Comparison of ENCODE assay signal across 8 cellular contexts in genomic region chr6:20533746-20534294, GRCh38. TPM values are rescaled to one million over a fixed set of nuclear protein-coding genes. Genes with fewer than 3 reads are reported as not detected.
DNase-seq lines count a peak whose midpoint lies in the region; ATAC-seq and TF ChIP-seq lines count a peak whose summit lies in the region.

No MANE protein-coding gene starts in this region.

- intact Hi-C loops in tibial artery (cut with DNase I; ENCODE audit: low total_unique reads): loop anchor here (10.0 kb wide), 1 partner anchor 319 kb away; the partner anchor contains the start of gene MBOAT1

- peak overlapping the region; percentile 96 for H3K27ac Mint-ChIP-seq in T-helper 17 cell

- H2AFZ ChIP-seq in GM23248: peak overlapping the region; percentile 97

- peaks cover under 1% of the 10 kb centered on the region for H3K36me3 Mint-ChIP-seq in T-helper 17 cell (ENCODE audit: low read depth)

- peak overlapping the region; percentile 95 for H3K4me3 Mint-ChIP-seq in T-helper 17 cell

- H3K4me1 ChIP-seq in GM23248 (ENCODE audit: insufficient read depth) (peaks cover 5% of the 10 kb centered on the region; the same call in 1 of the 2 replicates), iPS-15b (ENCODE audit: control insufficient read depth, insufficient read depth, low read length) (no peaks in the 10 kb centered on the region), tibial artery (peaks cover 0 to 24% (median 19%) of the 10 kb centered on the region in 4 donors)

- peak overlapping the region; percentile 75 for H3K27ac ChIP-seq in GM23248
- peak overlapping the region; percentile 85 to 86 for H3K27ac ChIP-seq in tibial artery

- DNase-seq in AG10803 (ENCODE audit: low read depth) (no peak), GM23248 (no peak), T-helper 17 cell (no peak), tibial artery (no peak), cortex of kidney (lab: John Stamatoyannopoulos, UW) (no peak), NCI-H1436 treated with DMSO at 0.1 percent for 48 hours (lab: John Stamatoyannopoulos, UW) (no peak)

- H3F3A ChIP-seq in GM23248 (ENCODE audit: insufficient read depth): no peaks in the 10 kb centered on the region

- 50% methylated on average over 6 of the region's 6 CpGs for WGBS in GM23248 (ENCODE audit: low coverage in 1 of 2, low lambda C conversion rate in 2 of 2, missing lambda C conversion rate in 2 of 2), 2 experiments

- H3K27me3 ChIP-seq in GM23248 (replicated peaks; ENCODE audit: insufficient read depth) (no peaks in the 10 kb centered on the region), iPS-15b (ENCODE audit: control insufficient read depth, insufficient read depth, low read length) (no peaks in the 10 kb centered on the region), tibial artery (no peaks in the 10 kb centered on the region)

- no peaks in the 10 kb centered on the region for H3K9me2 ChIP-seq in GM23248 (ENCODE audit: insufficient read depth)

- peaks cover 40% of the 10 kb centered on the region for H3K79me2 ChIP-seq in GM23248 (ENCODE audit: insufficient read depth)

- H3K27me3 Mint-ChIP-seq in T-helper 17 cell: peaks cover 6% of the 10 kb centered on the region

- H3K4me3 ChIP-seq in AG10803 (ENCODE audit: low read length): peak overlapping the region; percentile 92
- H3K4me3 ChIP-seq in GM23248: peak overlapping the region; percentile 95
- H3K4me3 ChIP-seq in iPS-15b (ENCODE audit: low read depth, low read length): peak overlapping the region; percentile 97
- peak overlapping the region; percentile 77 to 83 for H3K4me3 ChIP-seq in tibial artery

- no peak for ATAC-seq in T-helper 17 cell
- ATAC-seq in esophagus mucosa: no peak

- peak overlapping the region; percentile 84 for H3K4me2 ChIP-seq in GM23248 (ENCODE audit: unreplicated experiment)

- H3K9me3 ChIP-seq in GM23248 (ENCODE audit: low read depth): no peaks in the 10 kb centered on the region
- no peaks in the 10 kb centered on the region for H3K9me3 ChIP-seq in T-helper 17 cell (ENCODE audit: control insufficient read depth, low read length, poor library complexity, severe bottlenecking)
- H3K9me3 ChIP-seq in iPS-15b (ENCODE audit: control insufficient read depth, insufficient read depth, low read length): no peaks in the 10 kb centered on the region
- no peaks in the 10 kb centered on the region for H3K9me3 ChIP-seq in tibial artery

- H4K20me1 ChIP-seq in GM23248 (ENCODE audit: insufficient read depth): no peaks in the 10 kb centered on the region

- TF ChIP-seq CTCF in AG10803 (conservative IDR thresholded peaks at IDR 0.05; ENCODE audit: low read length): no peak
- no peak for TF ChIP-seq CTCF in tibial artery (IDR thresholded peaks at IDR 0.05)

- no peaks in the 10 kb centered on the region for H3K36me3 ChIP-seq in GM23248 (ENCODE audit: low read depth)
- H3K36me3 ChIP-seq in iPS-15b (ENCODE audit: control insufficient read depth, insufficient read depth, low read length): no peaks in the 10 kb centered on the region
- H3K36me3 ChIP-seq in tibial artery: no peaks in the 10 kb centered on the region

- H3K4me1 Mint-ChIP-seq in T-helper 17 cell: peaks cover 29% of the 10 kb centered on the region

- H3K9ac ChIP-seq in GM23248: peak overlapping the region; percentile 90
- peak overlapping the region; percentile 93 for H3K9ac ChIP-seq in iPS-15b (ENCODE audit: low read depth, low read length)

- in situ Hi-C loops in GM23248 (cut with MboI): no loop called here

RNA-seq across cellular contexts. Expression of gene CDKAL1, which starts 0.4 kb away (rescaled TPM):
- 10.8 and 14.8 TPM in 2 replicates for total RNA-seq in GM23248 (2014; rRNA removed; shearing (Covaris generic))
- polyA plus RNA-seq in GM23248 (2016; fragmentation: Nextera tagmentation; extraction: Ambion mirVana): 7.5 and 8.4 TPM in 2 replicates
- total RNA-seq in T-helper 17 cell: 10 to 100 TPM; 23.0 to 23.7 TPM
- 8.2 TPM for total RNA-seq in esophagus mucosa
